29 cellular contexts compared by ENCODE assay signal in the genomic region with DNA sequence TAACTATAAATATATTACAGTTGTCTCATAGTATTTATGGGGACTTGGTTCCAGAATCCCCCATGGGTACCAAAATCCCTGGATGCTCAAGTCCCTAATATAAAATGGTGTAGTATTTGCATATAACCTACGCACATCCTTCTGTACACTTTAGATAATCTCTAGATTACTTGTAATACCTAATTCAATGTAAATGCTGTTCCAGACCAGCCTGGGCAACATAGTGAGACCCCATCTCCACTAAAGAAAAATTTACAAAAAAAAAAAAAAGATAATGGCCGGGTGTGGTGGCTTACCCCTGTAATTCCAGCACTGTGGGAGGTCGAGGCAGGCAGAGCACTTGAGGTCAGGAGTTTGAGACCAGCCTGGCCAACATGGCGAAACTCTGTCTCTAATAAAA.
"Had no signal": no experiment of that assay in that cellular context is flagged by ENCODE, and none has a peak within 500 bp of the region (broad histone marks: within the 10 kb centered on the region; RNA-seq: fewer than 3 reads in every experiment).

No MANE protein-coding gene starts in this region.

- H3K4me1 ChIP-seq: parathyroid adenoma, prostate gland had no signal

- H3K27me3 ChIP-seq: esophagus squamous epithelium, heart right ventricle, left lung, right atrium auricular region, sigmoid colon, tibial nerve, upper lobe of right lung had no signal

- H3K27ac ChIP-seq: esophagus squamous epithelium, left lung, neutrophil, parathyroid adenoma, prostate gland, right atrium auricular region, sigmoid colon, thoracic aorta, tibial nerve had no signal

- H3K36me3 ChIP-seq: esophagus squamous epithelium, heart right ventricle, left lung, neutrophil, prostate gland, right atrium auricular region, sigmoid colon, thoracic aorta, tibial nerve, upper lobe of right lung had no signal

- ATAC-seq: heart right ventricle; left cardiac atrium; natural killer cell treated with Interleukin-12 subunit alpha and Interleukin-12 subunit beta and Interleukin-15 and Interleukin-18, amount 100 ng/mL, for 72 hours; stimulated activated effector memory CD8-positive, alpha-beta T cell treated with anti-CD3 and anti-CD28 coated beads, Interleukin-12 subunit alpha, Interleukin-12 subunit beta, amount 100 ng/mL, for 72 hours had no signal

- H3K9ac ChIP-seq: parathyroid adenoma had no signal

- H3K4me3 Mint-ChIP-seq: mesothelial cell of epicardium; naive B cell; natural killer cell treated with Interleukin-12 subunit alpha and Interleukin-12 subunit beta and Interleukin-15 and Interleukin-18, amount 100 ng/mL, for 72 hours; neural crest cell had no signal

- H3K27me3 Mint-ChIP-seq: naive B cell had no signal

- H3K27ac Mint-ChIP-seq: mesothelial cell of epicardium; natural killer cell treated with Interleukin-12 subunit alpha and Interleukin-12 subunit beta and Interleukin-15 and Interleukin-18, amount 100 ng/mL, for 72 hours; stimulated activated effector memory CD8-positive, alpha-beta T cell treated with anti-CD3 and anti-CD28 coated beads, Interleukin-12 subunit alpha, Interleukin-12 subunit beta, amount 100 ng/mL, for 72 hours had no signal

- H3K9me3 Mint-ChIP-seq: mesothelial cell of epicardium; naive B cell; natural killer cell treated with Interleukin-12 subunit alpha and Interleukin-12 subunit beta and Interleukin-15 and Interleukin-18, amount 100 ng/mL, for 72 hours; neural crest cell; stimulated activated effector memory CD8-positive, alpha-beta T cell treated with anti-CD3 and anti-CD28 coated beads, Interleukin-12 subunit alpha, Interleukin-12 subunit beta, amount 100 ng/mL, for 72 hours had no signal

- H3K36me3 Mint-ChIP-seq: mesothelial cell of epicardium; naive B cell; natural killer cell treated with Interleukin-12 subunit alpha and Interleukin-12 subunit beta and Interleukin-15 and Interleukin-18, amount 100 ng/mL, for 72 hours had no signal

- H3K9me3 ChIP-seq: esophagus squamous epithelium, heart right ventricle, left lung, mucosa of descending colon, neutrophil, prostate gland, right atrium auricular region, sigmoid colon, thoracic aorta, tibial nerve, upper lobe of right lung had no signal

- H3K4me3 ChIP-seq: coronary artery, esophagus squamous epithelium, heart right ventricle, left lung, mucosa of descending colon, prostate gland, right atrium auricular region, sigmoid colon, thoracic aorta, tibial nerve, upper lobe of right lung had no signal

- DNase-seq: dermis blood vessel endothelial cell; effector memory CD4-positive, alpha-beta T cell; erythroblast; esophagus squamous epithelium; foreskin melanocyte; glutamatergic neuron; heart right ventricle; hippocampal formation; left cardiac atrium; left lung; mesenchymal stem cell; mucosa of descending colon; naive B cell; stimulated activated CD4-positive, alpha-beta T cell treated with anti-CD3 and anti-CD28 coated beads, Interleukin-2, amount 100 ng/mL, for 24 hours; stimulated activated CD4-positive, alpha-beta T cell treated with anti-CD3 and anti-CD28 coated beads, Interleukin-4, amount 100 ng/mL, for 24 hours; stimulated activated naive CD4-positive, alpha-beta T cell treated with Interleukin-2 at 50 U/mL for 16 hours had no signal
